9 cellular contexts compared by ENCODE assay signal in the genomic region with DNA sequence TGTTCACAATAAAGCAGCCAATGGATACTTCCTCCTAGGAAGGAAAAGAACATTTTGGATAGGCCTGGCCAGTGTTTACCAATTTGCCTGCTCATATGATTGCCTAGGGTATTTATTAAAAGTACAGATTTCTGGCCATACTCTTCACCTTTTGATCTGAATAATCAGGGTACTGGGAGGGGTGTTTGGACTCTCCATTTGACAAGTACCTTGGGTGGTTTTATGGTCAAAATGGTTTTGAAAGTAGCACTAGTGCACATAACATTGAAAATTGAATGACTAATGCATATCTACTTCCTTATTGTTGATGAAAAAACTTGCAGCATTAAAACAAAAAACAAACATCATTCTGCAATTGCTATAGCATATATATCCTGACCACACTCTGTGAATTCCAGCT.
"Had no signal": no experiment of that assay in that cellular context is flagged by ENCODE, and none has a peak within 500 bp of the region (broad histone marks: within the 10 kb centered on the region; RNA-seq: fewer than 3 reads in every experiment).

No MANE protein-coding gene starts in this region.

- ATAC-seq: GM23338, K562 had no signal

- DNase-seq: H9, HCEC 1CT, IMR-90, KG1 had no signal

- FAIRE-seq: H1, H54, HTR-8/SVneo, K562 had no signal

- H3K4me2 ChIP-seq: GM23338 had no signal

- H2AFZ ChIP-seq: GM23338 had no signal

- H3K4me3 ChIP-seq: GM23338, K562 had no signal
